Comparison of ENCODE assay signal across 2 cellular contexts in genomic region chr16:57834936-57835335, GRCh38.
TF ChIP-seq lines count a peak whose summit lies in the region.

No MANE protein-coding gene starts in this region.

TF ChIP-seq in HCT116, 20 proteins besides CTCF, POLR2A, EP300 and RAD21 (continued from another document):
- TF ChIP-seq REST (IDR thresholded peaks at IDR 0.05; ENCODE audit: low read depth) = no peak
- TF ChIP-seq JUND (IDR thresholded peaks at IDR 0.05) = no peak
- no peak for TF ChIP-seq EZH2 (IDR thresholded peaks at IDR 0.05)
- TF ChIP-seq MAX (IDR thresholded peaks at IDR 0.05) = no peak
- no peak for TF ChIP-seq ATF3 (IDR thresholded peaks at IDR 0.05)
- no peak for TF ChIP-seq SIN3A (IDR thresholded peaks at IDR 0.05; ENCODE audit: low read depth)
- TF ChIP-seq EZH2phosphoT487 (IDR thresholded peaks at IDR 0.05; ENCODE audit: borderline replicate concordance) = no peak
- no peak for TF ChIP-seq TCF7L2 (IDR thresholded peaks at IDR 0.05; ENCODE audit: borderline replicate concordance, extremely low read depth, insufficient read depth, insufficient read length)

TF ChIP-seq in SK-N-SH treated with all-trans-retinoic acid at 6 μM for 48 hours, 23 proteins besides CTCF, POLR2A, EP300 and RAD21 (continued from another document):
- TF ChIP-seq TSHZ2 (CRISPR knock-in tag; IDR thresholded peaks at IDR 0.05) = no peak
- TF ChIP-seq BACH2 (CRISPR knock-in tag; IDR thresholded peaks at IDR 0.05; ENCODE audit: borderline replicate concordance) = no peak
- TF ChIP-seq GLIS3 (CRISPR knock-in tag; IDR thresholded peaks at IDR 0.05) = no peak
